Comparison of ENCODE assay signal across 9 cellular contexts in the genomic region with DNA sequence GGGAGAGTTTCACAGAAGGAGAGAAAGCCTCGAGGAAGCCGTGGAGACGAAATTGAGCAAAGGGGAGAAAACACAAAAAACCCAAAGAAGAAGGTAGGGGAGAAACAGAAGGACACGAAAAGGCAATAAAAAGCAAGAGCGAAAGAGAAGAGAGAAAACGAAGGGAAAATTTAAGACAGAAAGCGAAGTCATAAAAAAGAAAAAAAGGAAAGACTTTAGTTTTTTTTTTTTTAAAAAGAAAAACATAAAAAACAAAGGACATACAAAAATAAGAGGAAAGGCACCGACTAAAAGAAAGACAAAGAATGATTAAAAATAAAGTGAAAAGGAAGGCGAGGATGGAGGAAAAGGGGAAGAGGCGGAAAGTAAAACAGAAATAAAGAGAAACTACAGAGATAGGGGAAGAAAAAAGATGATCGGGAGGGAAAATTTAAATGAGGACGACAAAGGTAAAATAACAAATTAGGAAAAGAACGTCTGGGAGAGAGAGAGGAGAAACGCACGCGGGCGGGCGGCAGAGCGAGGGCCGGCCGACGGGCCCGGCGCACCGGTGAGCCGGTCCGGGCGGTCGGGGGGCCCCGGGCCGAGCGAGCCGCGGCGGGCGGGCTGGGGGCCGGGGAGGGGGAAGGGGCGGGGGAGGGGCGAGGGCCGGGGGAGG. TPM values are rescaled to one million over a fixed set of nuclear protein-coding genes. Genes with fewer than 3 reads are reported as not detected.
DNase-seq lines count a peak whose midpoint lies in the region; ATAC-seq lines count a peak whose summit lies in the region.
"Had no signal": no experiment of that assay in that cellular context is flagged by ENCODE, and none has a peak within 500 bp of the region (broad histone marks: within the 10 kb centered on the region; RNA-seq: fewer than 3 reads in every experiment).

No MANE protein-coding gene starts in this region.

- H3K27ac ChIP-seq in CD8-positive, alpha-beta memory T cell (ENCODE audit: low read depth, low read length): peak overlapping the region; percentile 18
- no peak overlapping the region for H3K27ac ChIP-seq in HUES64 (ENCODE audit: low read depth, low read length)
- H3K27ac ChIP-seq in neuronal stem cell (replicated peaks; ENCODE audit: low read length): no peak overlapping the region
- H3K27ac ChIP-seq: pancreas had no signal

- no peak overlapping the region for H3K14ac ChIP-seq in neuronal stem cell (ENCODE audit: low read length)

- no peak overlapping the region for H3K4me2 ChIP-seq in neuronal stem cell (ENCODE audit: insufficient read depth, low read length, poor library complexity, severe bottlenecking)

- H2BK120ac ChIP-seq in neuronal stem cell (ENCODE audit: low read depth, low read length): no peak overlapping the region

- no peak overlapping the region for H2BK12ac ChIP-seq in neuronal stem cell (ENCODE audit: low read length)

- H3K4me1 Mint-ChIP-seq in CD8-positive, alpha-beta memory T cell: peaks cover 31 to 44% (median 34%) of the 10 kb centered on the region in 3 donors
- peaks cover 30% of the 10 kb centered on the region for H3K4me1 Mint-ChIP-seq in central memory CD8-positive, alpha-beta T cell

- no peak overlapping the region for H4K8ac ChIP-seq in neuronal stem cell (ENCODE audit: low read depth, low read length)

- peaks cover 0 to 4% (median 0%) of the 10 kb centered on the region in 5 donors for H3K9me3 Mint-ChIP-seq in CD8-positive, alpha-beta memory T cell
- no peaks in the 10 kb centered on the region for H3K9me3 Mint-ChIP-seq in central memory CD8-positive, alpha-beta T cell

- H3K4me3 ChIP-seq in CD8-positive, alpha-beta memory T cell (ENCODE audit: low read length): no peak overlapping the region
- H3K4me3 ChIP-seq in HUES64 (ENCODE audit: low read length) (peak overlapping the region; percentile 17; the same call in 1 of the 2 replicates), neuronal stem cell (ENCODE audit: low read length in 2 of 2) (no peak overlapping the region)

- 7% methylated on average over 23 of the region's 40 CpGs for whole genome bisulfite sequencing in HUES64
- no CpG with 5 or more reads among the region's 40 CpGs for WGBS in neuronal stem cell (ENCODE audit: extremely low coverage in 2 of 2, insufficient read length in 2 of 2, insufficient replicate concordance in 1 of 2), 2 donors

- no peak for DNase-seq in CD8-positive, alpha-beta memory T cell
- no peak for DNase-seq in central memory CD8-positive, alpha-beta T cell (ENCODE audit: low spot score in 2 of 2)
- DNase-seq in neuronal stem cell (ENCODE audit: low spot score): no peak
- DNase-seq in NOMO-1 (lab: John Stamatoyannopoulos, UW; ENCODE audit: unreplicated experiment in 2 of 2): no peak
- no peak for DNase-seq in OCI-M1 (lab: John Stamatoyannopoulos, UW)
- DNase-seq: hypothalamus had no signal

- H3K79me1 ChIP-seq in neuronal stem cell (ENCODE audit: low read depth, low read length): no peaks in the 10 kb centered on the region

- no peak overlapping the region for H2BK15ac ChIP-seq in neuronal stem cell (ENCODE audit: low read length)

- POLR2A ChIA-PET in CD8-positive, alpha-beta memory T cell (lab: Charles Lee): no interaction called here

- H2AK5ac ChIP-seq in neuronal stem cell (ENCODE audit: low read depth, low read length): no peak overlapping the region

- peak overlapping the region; percentile 4 for H3K23ac ChIP-seq in neuronal stem cell (ENCODE audit: low read depth, low read length, poor library complexity)

- H3K27me3 Mint-ChIP-seq in CD8-positive, alpha-beta memory T cell: peaks cover 51 to 63% of the 10 kb centered on the region in 2 donors
- H3K27me3 Mint-ChIP-seq in central memory CD8-positive, alpha-beta T cell: peaks cover 90% of the 10 kb centered on the region

- H3K36me3 ChIP-seq in CD8-positive, alpha-beta memory T cell (ENCODE audit: insufficient read depth, low read length): no peaks in the 10 kb centered on the region
- no peaks in the 10 kb centered on the region for H3K36me3 ChIP-seq in HUES64 (ENCODE audit: insufficient read depth, low read length)
- H3K36me3 ChIP-seq in neuronal stem cell (replicated peaks in 1 of 2; ENCODE audit: control insufficient read depth in 2 of 2, insufficient read depth in 2 of 2, low read length in 2 of 2): no peaks in the 10 kb centered on the region
- H3K36me3 ChIP-seq: pancreas had no signal

- no peak overlapping the region for H2BK5ac ChIP-seq in neuronal stem cell (ENCODE audit: low read length)

- CTCF ChIA-PET in CD8-positive, alpha-beta memory T cell (lab: Charles Lee): no interaction called here

- H3K9me3 ChIP-seq in CD8-positive, alpha-beta memory T cell (ENCODE audit: low read length): no peaks in the 10 kb centered on the region
- H3K9me3 ChIP-seq in HUES64 (ENCODE audit: insufficient read depth, low read depth, low read length) (no peaks in the 10 kb centered on the region), neuronal stem cell (replicated peaks in 1 of 2; ENCODE audit: control insufficient read depth in 2 of 2, insufficient read depth in 1 of 2, low read depth in 1 of 2, low read length in 2 of 2) (peaks cover 6 to 14% of the 10 kb centered on the region in 2 donors)
- H3K9me3 ChIP-seq: pancreas had no signal

- no peak overlapping the region for H4K91ac ChIP-seq in neuronal stem cell (ENCODE audit: low read depth, low read length, poor library complexity)

- H2AFZ ChIP-seq in neuronal stem cell (ENCODE audit: low read length): no peak overlapping the region

- H3K18ac ChIP-seq in neuronal stem cell (ENCODE audit: low read length): no peak overlapping the region

- H3K27ac Mint-ChIP-seq in CD8-positive, alpha-beta memory T cell: peak overlapping the region in 3 of 8 donors; percentile 52 to 90 (median 64)
- peak overlapping the region; percentile 49 for H3K27ac Mint-ChIP-seq in central memory CD8-positive, alpha-beta T cell (ENCODE audit: low read depth)

- peaks cover 0 to 4% (median 0%) of the 10 kb centered on the region in 3 donors for H3K36me3 Mint-ChIP-seq in CD8-positive, alpha-beta memory T cell
- H3K36me3 Mint-ChIP-seq in central memory CD8-positive, alpha-beta T cell (ENCODE audit: insufficient read depth): peaks cover 6% of the 10 kb centered on the region

- no peak for ATAC-seq in central memory CD8-positive, alpha-beta T cell (replicated peaks; ENCODE audit: extremely low read depth, poor library complexity, severe bottlenecking)
- ATAC-seq in GM21723 (IDR thresholded peaks at IDR 0.05; ENCODE audit: unreplicated experiment): no peak
- ATAC-seq: pancreas had no signal

- peak overlapping the region; percentile 77 to 89 (median 85) for H3K4me3 Mint-ChIP-seq in CD8-positive, alpha-beta memory T cell
- H3K4me3 Mint-ChIP-seq in central memory CD8-positive, alpha-beta T cell: peak overlapping the region; percentile 79

- H3K4ac ChIP-seq in neuronal stem cell (ENCODE audit: low read length): no peak overlapping the region

- H3K27me3 ChIP-seq in CD8-positive, alpha-beta memory T cell (ENCODE audit: insufficient read depth, low read length, poor library complexity, severe bottlenecking): peaks cover 46% of the 10 kb centered on the region
- H3K27me3 ChIP-seq in HUES64 (ENCODE audit: insufficient read depth, low read length): peaks cover 98% of the 10 kb centered on the region
- peaks cover 82 to 96% (median 94%) of the 10 kb centered on the region in 3 experiments for H3K27me3 ChIP-seq in neuronal stem cell (ENCODE audit: control insufficient read depth in 3 of 3, insufficient read depth in 3 of 3, low read depth in 1 of 3, low read length in 3 of 3)

- H3K9ac ChIP-seq in HUES64 (ENCODE audit: low read depth, low read length) (no peak overlapping the region), neuronal stem cell (ENCODE audit: low read depth, low read length, poor library complexity) (no peak overlapping the region)

- peaks cover 30% of the 10 kb centered on the region for H3K4me1 ChIP-seq in CD8-positive, alpha-beta memory T cell (ENCODE audit: insufficient read depth, low read length)
- H3K4me1 ChIP-seq in HUES64 (ENCODE audit: insufficient read depth, low read length) (peaks cover 16% of the 10 kb centered on the region), neuronal stem cell (ENCODE audit: control insufficient read depth in 2 of 2, insufficient read depth in 1 of 2, low read depth in 1 of 2, low read length in 2 of 2) (peaks cover 7 to 13% of the 10 kb centered on the region in 2 donors)

RNA-seq across cellular contexts. Expression of gene TBX1, which starts 0.5 kb away (rescaled TPM):
- total RNA-seq in CD8-positive, alpha-beta memory T cell: not detected
- polyA plus RNA-seq in CD8-positive, alpha-beta memory T cell: not detected
- polyA plus RNA-seq in HUES64 (2013, experiment 1 of 2): 1.6 TPM
- 5.1 TPM for polyA plus RNA-seq in HUES64 (2013, experiment 2 of 2)
- 0.31 TPM for polyA plus RNA-seq in neuronal stem cell (2013, experiment 1 of 2)
- polyA plus RNA-seq in neuronal stem cell (2013, experiment 2 of 2): 0.26 TPM

RNA-seq across cellular contexts. Expression of gene GP1BB, which starts 36.8 kb away (rescaled TPM):
- not detected for total RNA-seq in CD8-positive, alpha-beta memory T cell
- not detected for polyA plus RNA-seq in CD8-positive, alpha-beta memory T cell
- polyA plus RNA-seq in HUES64 (2013, experiment 1 of 2): 2.5 TPM
- polyA plus RNA-seq in HUES64 (2013, experiment 2 of 2): 7.9 TPM
- polyA plus RNA-seq in neuronal stem cell (2013, experiment 1 of 2): 2.5 TPM
- 2.6 TPM for polyA plus RNA-seq in neuronal stem cell (2013, experiment 2 of 2)

RNA-seq across cellular contexts. Expression of gene SEPTIN5, which starts 45.8 kb away (rescaled TPM):
- under 1 TPM; 0.20 to 0.38 TPM for total RNA-seq in CD8-positive, alpha-beta memory T cell
- not detected for polyA plus RNA-seq in CD8-positive, alpha-beta memory T cell
- 6.5 TPM for polyA plus RNA-seq in HUES64 (2013, experiment 1 of 2)
- polyA plus RNA-seq in HUES64 (2013, experiment 2 of 2): 11.3 TPM
- 23.1 TPM for polyA plus RNA-seq in neuronal stem cell (2013, experiment 1 of 2)
- polyA plus RNA-seq in neuronal stem cell (2013, experiment 2 of 2): 21.3 TPM
